24 cellular contexts compared by ENCODE assay signal in genomic region chr7:121800916-121801675, GRCh38.
"Had no signal": no experiment of that assay in that cellular context is flagged by ENCODE, and none has a peak within 500 bp of the region (broad histone marks: within the 10 kb centered on the region; RNA-seq: fewer than 3 reads in every experiment).

No MANE protein-coding gene starts in this region.

- H3K27ac Mint-ChIP-seq: endodermal cell; memory B cell; natural killer cell; stimulated activated effector memory CD8-positive, alpha-beta T cell treated with anti-CD3 and anti-CD28 coated beads, Interleukin-12 subunit alpha, Interleukin-12 subunit beta, amount 100 ng/mL, for 72 hours; type B pancreatic cell had no signal

- H3K36me3 ChIP-seq: esophagus muscularis mucosa, heart right ventricle, lower lobe of right lung, sigmoid colon, stomach, thyroid gland had no signal

- H3K4me1 Mint-ChIP-seq: natural killer cell; stimulated activated effector memory CD8-positive, alpha-beta T cell treated with anti-CD3 and anti-CD28 coated beads, Interleukin-12 subunit alpha, Interleukin-12 subunit beta, amount 100 ng/mL, for 72 hours had no signal

- H3K9me3 ChIP-seq: esophagus muscularis mucosa, psoas muscle, sigmoid colon, stomach, thyroid gland had no signal

- H3K4me3 Mint-ChIP-seq: endodermal cell; memory B cell; natural killer cell; stimulated activated effector memory CD8-positive, alpha-beta T cell treated with anti-CD3 and anti-CD28 coated beads, Interleukin-12 subunit alpha, Interleukin-12 subunit beta, amount 100 ng/mL, for 72 hours; type B pancreatic cell had no signal

- H3K27ac ChIP-seq: esophagus muscularis mucosa, heart right ventricle, lower lobe of right lung, psoas muscle, sigmoid colon, stomach, thyroid gland had no signal

- H3K36me3 Mint-ChIP-seq: memory B cell; natural killer cell; stimulated activated effector memory CD8-positive, alpha-beta T cell treated with anti-CD3 and anti-CD28 coated beads, Interleukin-12 subunit alpha, Interleukin-12 subunit beta, amount 100 ng/mL, for 72 hours; type B pancreatic cell had no signal

- DNase-seq: dorsolateral prefrontal cortex; effector CD4-positive, alpha-beta T cell; endodermal cell; foreskin melanocyte; glutamatergic neuron; heart right ventricle; hippocampal formation; left ventricle myocardium superior; lower lobe of right lung; natural killer cell; nucleus accumbens; posterior cingulate gyrus; psoas muscle; right cardiac atrium; sigmoid colon; stimulated activated CD4-positive, alpha-beta T cell treated with anti-CD3 and anti-CD28 coated beads, Interleukin-2, amount 100 ng/mL, for 24 hours; stimulated activated CD4-positive, alpha-beta T cell treated with anti-CD3 and anti-CD28 coated beads, Interleukin-4, amount 100 ng/mL, for 24 hours; stimulated activated naive CD4-positive, alpha-beta T cell treated with Interleukin-2 at 50 U/mL for 16 hours; stomach; thyroid gland had no signal

- H3K27me3 Mint-ChIP-seq: memory B cell, type B pancreatic cell had no signal

- H3K4me1 ChIP-seq: esophagus muscularis mucosa, heart right ventricle, lower lobe of right lung, psoas muscle, sigmoid colon, stomach, thyroid gland had no signal

- H3K4me3 ChIP-seq: dorsolateral prefrontal cortex, esophagus muscularis mucosa, heart right ventricle, lower lobe of right lung, psoas muscle, sigmoid colon, stomach, thyroid gland had no signal

- H3K9me3 Mint-ChIP-seq: endodermal cell; stimulated activated effector memory CD8-positive, alpha-beta T cell treated with anti-CD3 and anti-CD28 coated beads, Interleukin-12 subunit alpha, Interleukin-12 subunit beta, amount 100 ng/mL, for 72 hours; type B pancreatic cell had no signal

- H3K27me3 ChIP-seq: esophagus muscularis mucosa, heart right ventricle, sigmoid colon, stomach, thyroid gland had no signal

- ATAC-seq: heart right ventricle; left ventricle myocardium superior; lower lobe of right lung; natural killer cell; psoas muscle; right cardiac atrium; stimulated activated effector memory CD8-positive, alpha-beta T cell treated with anti-CD3 and anti-CD28 coated beads, Interleukin-12 subunit alpha, Interleukin-12 subunit beta, amount 100 ng/mL, for 72 hours had no signal
